Comparison of ENCODE assay signal across 8 cellular contexts in genomic region chr2:9333591-9334171, GRCh38.
DNase-seq lines count a peak whose midpoint lies in the region; ATAC-seq and TF ChIP-seq lines count a peak whose summit lies in the region.

No MANE protein-coding gene starts in this region.

- peak; percentile 74 for DNase-seq in HCEC 1CT
- DNase-seq in NOMO-1 treated with DMSO at 0.1 percent for 48 hours (lab: John Stamatoyannopoulos, UW; ENCODE audit: unreplicated experiment) = peak; percentile 56
- DNase-seq in cerebellar cortex (ENCODE audit: low spot score) = peak; percentile 73
- peak; percentile 60 to 80 for DNase-seq in left colon
- no peak for DNase-seq in thoracic aorta (ENCODE audit: low spot score)

- no peak overlapping the region for H3K4me3 ChIP-seq in thoracic aorta

- peaks cover 5 to 55% of the 10 kb centered on the region in 2 donors for H3K4me1 ChIP-seq in thoracic aorta (ENCODE audit: control insufficient read depth in 1 of 2, low read depth in 2 of 2)

- H3K36me3 ChIP-seq in thoracic aorta = peaks cover 7% of the 10 kb centered on the region

- H3K9me3 ChIP-seq in thoracic aorta = no peaks in the 10 kb centered on the region

- peak overlapping the region; percentile 35; the same call in 1 of the 2 replicates for H3K27ac ChIP-seq in C4-2B
- H3K27ac ChIP-seq in thoracic aorta = peak overlapping the region; percentile 32 to 34

- peak; percentile 50 for ATAC-seq in left colon
- ATAC-seq in thoracic aorta (ENCODE audit: insufficient number of reproducible peaks, low FRiP score, low read depth) = peak; percentile 85
- ATAC-seq in GM18858 (IDR thresholded peaks at IDR 0.05; ENCODE audit: unreplicated experiment) = no peak
- ATAC-seq in GM21576 (IDR thresholded peaks at IDR 0.05; ENCODE audit: unreplicated experiment) = no peak

- no peaks in the 10 kb centered on the region for H3K27me3 ChIP-seq in thoracic aorta (replicated peaks; ENCODE audit: insufficient read depth)

- TF ChIP-seq CTCF in C4-2B (conservative IDR thresholded peaks at IDR 0.05) (peak; percentile 82), thoracic aorta (IDR thresholded peaks at IDR 0.05) (peak; percentile 70)

- intact Hi-C loops in left colon (cut with DNase I, micrococcal nuclease) = loop anchor here in 1 of 2 donors (2.0 kb wide), 1 partner anchor 191 kb away; no protein-coding TSS in a partner anchor

Comparison
In these comparisons a context has a peak if more than half of its experiments do, and no peak if none do; other contexts are left out.
1. ATAC-seq: peak in left colon (single experiment) and thoracic aorta (single experiment); none in GM18858 (single experiment) and GM21576 (single experiment).